In genomic region chrX:58044130-58044529, GRCh38 we compare ENCODE assay signal across 8 cellular contexts.
"Had no signal": no experiment of that assay in that cellular context is flagged by ENCODE, and none has a peak within 500 bp of the region (broad histone marks: within the 10 kb centered on the region; RNA-seq: fewer than 3 reads in every experiment).

No MANE protein-coding gene starts in this region.

- H3K4me3 ChIP-seq: GM12878 had no signal

- FAIRE-seq: G401.6, GM12878, GM12891, GM12892, GM18507, GM19239 had no signal

- DNase-seq: GDM1, GF-D8 had no signal

- ATAC-seq: GM12878 had no signal
